Comparison of ENCODE assay signal across 8 cellular contexts in genomic region chr16:27633221-27633620, GRCh38.
"Had no signal": no experiment of that assay in that cellular context is flagged by ENCODE, and none has a peak within 500 bp of the region (broad histone marks: within the 10 kb centered on the region; RNA-seq: fewer than 3 reads in every experiment).

No MANE protein-coding gene starts in this region.

- H3K9me3 Mint-ChIP-seq: GM23338, H9 had no signal

- FAIRE-seq: H1, H54, HTR-8/SVneo, K562 had no signal

- DNase-seq: H9, HCEC 1CT, IMR-90 had no signal

- H3K27ac Mint-ChIP-seq: H9 had no signal

- H3K4me3 ChIP-seq: GM23338, K562 had no signal

- H3K4me3 Mint-ChIP-seq: GM23338, H9 had no signal
